ENCODE assay signal across 17 cellular contexts in genomic region chr9:125699870-125700269, GRCh38. TPM values are rescaled to one million over a fixed set of nuclear protein-coding genes. Genes with fewer than 3 reads are reported as not detected.
DNase-seq lines count a peak whose midpoint lies in the region; ATAC-seq, FAIRE-seq and TF ChIP-seq lines count a peak whose summit lies in the region.
"Had no signal": no experiment of that assay in that cellular context is flagged by ENCODE, and none has a peak within 500 bp of the region (broad histone marks: within the 10 kb centered on the region; RNA-seq: fewer than 3 reads in every experiment).

No MANE protein-coding gene starts in this region.

- peaks cover 3% of the 10 kb centered on the region; the same call in 1 of the 2 replicates for H3K79me1 ChIP-seq in H1 (ENCODE audit: low read depth, low read length)

- no peak for TF ChIP-seq EP300 in H1 (IDR thresholded peaks at IDR 0.05; ENCODE audit: borderline replicate concordance in 1 of 2, low read depth in 2 of 2, low read length in 2 of 2)

- H3K79me2 ChIP-seq in OCI-LY3 (ENCODE audit: low read length) (peaks cover 91% of the 10 kb centered on the region), H1 (ENCODE audit: control insufficient read depth in 1 of 2, insufficient read depth in 2 of 2, low read length in 2 of 2) (peaks cover 12 to 85% of the 10 kb centered on the region in 2 experiments)

- H2BK20ac ChIP-seq in H1 (ENCODE audit: low read length): peak overlapping the region; percentile 68; the same call in 1 of the 2 replicates

- peaks cover 41% of the 10 kb centered on the region for H3K4me1 ChIP-seq in OCI-LY3 (ENCODE audit: low read length)
- H3K4me1 ChIP-seq in H1 (replicated peaks in 1 of 4; ENCODE audit: control insufficient read depth in 3 of 4, insufficient read depth in 4 of 4, low read length in 3 of 4): peaks cover 0 to 10% (median 7%) of the 10 kb centered on the region in 4 experiments; a peak in 5 of 7 replicates
- H3K4me1 ChIP-seq: Caco-2 had no signal

- H2BK5ac ChIP-seq in H1 (ENCODE audit: low read depth, low read length): 0 out of 2 replicates have a peak overlapping the region, but pooled peaks have one; percentile 62

- H2AFZ ChIP-seq in OCI-LY3 (ENCODE audit: low read depth, low read length): no peak overlapping the region
- H2AFZ ChIP-seq in H1 (ENCODE audit: low read length): no peak overlapping the region

- no peaks in the 10 kb centered on the region for H3K27me3 ChIP-seq in OCI-LY3 (ENCODE audit: low read depth, low read length)
- H3K27me3 ChIP-seq in H1 (replicated peaks in 1 of 4; ENCODE audit: control insufficient read depth in 3 of 4, extremely low read depth in 1 of 4, insufficient read depth in 3 of 4, low read length in 3 of 4): peaks cover 0 to 2% (median 0%) of the 10 kb centered on the region in 4 experiments; a peak in 1 of 7 replicates

- FAIRE-seq in GM19239 (lab: Jason Lieb, UNC): peak; percentile 48
- FAIRE-seq in H54 (lab: Jason Lieb, UNC): peak; percentile 23
- FAIRE-seq in H1 (lab: Jason Lieb, UNC): no peak
- FAIRE-seq: K562 had no signal

- H3K4me3 ChIP-seq in OCI-LY3 (ENCODE audit: low read length) (peak overlapping the region; percentile 78), H1 (ENCODE audit: extremely low read depth in 1 of 4, insufficient read depth in 2 of 4, low read depth in 3 of 4, low read length in 4 of 4) (no peak overlapping the region)
- H3K4me3 ChIP-seq: K562 had no signal

- TF ChIP-seq RAD21 in H1 (IDR thresholded peaks at IDR 0.05 in 1 of 2, conservative IDR thresholded peaks at IDR 0.05 in 1 of 2; ENCODE audit: low read depth in 2 of 2, low read length in 2 of 2): no peak

- H3K14ac ChIP-seq in H1 (ENCODE audit: insufficient read length): no peak overlapping the region

- H3K9ac ChIP-seq in OCI-LY3 (ENCODE audit: low read length): peak overlapping the region; percentile 22
- no peak overlapping the region; a peak in 1 of 7 replicates for H3K9ac ChIP-seq in H1 (replicated peaks in 1 of 4; ENCODE audit: extremely low read depth in 1 of 4, low read depth in 3 of 4, low read length in 3 of 4)

- no peaks in the 10 kb centered on the region for H3K23me2 ChIP-seq in H1 (ENCODE audit: low read depth, low read length)

- H4K8ac ChIP-seq in H1 (ENCODE audit: extremely low read depth, insufficient read depth, low read length): no peak overlapping the region

- H3K27me3 Mint-ChIP-seq in mesothelial cell of epicardium (ENCODE audit: low read depth): no peaks in the 10 kb centered on the region
- H3K27me3 Mint-ChIP-seq: CD4-positive, alpha-beta T cell had no signal

- no peak overlapping the region for H2BK120ac ChIP-seq in H1 (replicated peaks; ENCODE audit: low read depth, low read length)

- H3K36me3 ChIP-seq in OCI-LY3 (replicated peaks; ENCODE audit: low read depth, low read length) (no peaks in the 10 kb centered on the region), H1 (ENCODE audit: control insufficient read depth in 2 of 4, insufficient read depth in 4 of 4, low read length in 3 of 4) (no peaks in the 10 kb centered on the region)

- H4K5ac ChIP-seq in H1 (ENCODE audit: insufficient read length, low read depth, low read length): no peak overlapping the region

- H3K56ac ChIP-seq in H1 (replicated peaks; ENCODE audit: insufficient read length, low read depth, low read length): no peak overlapping the region

- no peak overlapping the region for H4K91ac ChIP-seq in H1 (replicated peaks; ENCODE audit: insufficient read length, low read length)

- peak overlapping the region; percentile 84 for H3K27ac ChIP-seq in OCI-LY3 (ENCODE audit: low read length)
- H3K27ac ChIP-seq in H1 (ENCODE audit: low read depth, low read length): no peak overlapping the region
- H3K27ac ChIP-seq: C4-2B had no signal

- peaks cover 5% of the 10 kb centered on the region for H3K36me3 Mint-ChIP-seq in mesothelial cell of epicardium

- H2AK5ac ChIP-seq in H1 (ENCODE audit: low read depth, low read length): no peak overlapping the region; the same call in 1 of the 2 replicates

- TF ChIP-seq POLR2A in H54 (IDR thresholded peaks at IDR 0.05; ENCODE audit: low read depth, low read length): no peak
- no peak for TF ChIP-seq POLR2A in H1 (IDR thresholded peaks at IDR 0.05; ENCODE audit: control extremely low read depth in 1 of 2, low read depth in 2 of 2, low read length in 2 of 2)

- POLR2A ChIA-PET in H1 (lab: Charles Lee; ENCODE audit: partially characterized antibody): no interaction called here

- no peak for DNase-seq in GM19239 (ENCODE audit: insufficient read length, low spot score)
- DNase-seq in H54 (ENCODE audit: insufficient read length, low spot score): no peak
- no peak for DNase-seq in H1 (ENCODE audit: low read depth in 1 of 2, low spot score in 2 of 2)
- DNase-seq in mesothelial cell of epicardium (ENCODE audit: low spot score in 2 of 2, unreplicated experiment in 2 of 2): no peak
- no peak for DNase-seq in AML-193 (lab: John Stamatoyannopoulos, UW)
- DNase-seq: Caco-2; CD4-positive, alpha-beta T cell; DMS153; DMS79; GDM1; H7; IMR-90; Karpas-422 had no signal

- peaks cover 12% of the 10 kb centered on the region for H3K4me1 Mint-ChIP-seq in mesothelial cell of epicardium

- CTCF ChIA-PET in H1 (lab: Charles Lee; ENCODE audit: partially characterized antibody): no interaction called here

- H3K4me3 Mint-ChIP-seq in mesothelial cell of epicardium: no peak overlapping the region
- H3K4me3 Mint-ChIP-seq: CD4-positive, alpha-beta T cell had no signal

- H2BK15ac ChIP-seq in H1 (ENCODE audit: low read length): 0 out of 2 replicates have a peak overlapping the region, but pooled peaks have one; percentile 40

- WGBS in H1 (ENCODE audit: extremely low coverage in 1 of 2, insufficient coverage in 1 of 2, insufficient read length in 1 of 2, insufficient replicate concordance in 2 of 2, low coverage in 1 of 2, low lambda C conversion rate in 2 of 2, missing lambda C conversion rate in 1 of 2), 2 experiments: 87% methylated on average over 3 of the region's 3 CpGs; no CpG with 5 or more reads in 1 of the 2 experiments

- H3K9me3 ChIP-seq in OCI-LY3 (ENCODE audit: insufficient read depth, low read length) (no peaks in the 10 kb centered on the region), H1 (ENCODE audit: insufficient read depth in 2 of 2, low read depth in 1 of 2, low read length in 1 of 2) (no peaks in the 10 kb centered on the region)
- H3K9me3 ChIP-seq: Caco-2 had no signal

- H3K4me2 ChIP-seq in OCI-LY3 (ENCODE audit: low read length) (peak overlapping the region; percentile 86), H1 (ENCODE audit: insufficient read depth in 1 of 2, low read depth in 2 of 2, low read length in 2 of 2) (no peak overlapping the region)

- TF ChIP-seq CTCF in OCI-LY3 (IDR thresholded peaks at IDR 0.05; ENCODE audit: low read depth, low read length): no peak
- no peak for TF ChIP-seq CTCF in H1 (IDR thresholded peaks at IDR 0.05; ENCODE audit: control extremely low read depth in 1 of 3, insufficient read depth in 1 of 3, low read depth in 1 of 3, low read length in 3 of 3)
- TF ChIP-seq CTCF in mesothelial cell of epicardium (IDR thresholded peaks at IDR 0.05; ENCODE audit: unreplicated experiment): no peak

- H3K18ac ChIP-seq in H1 (ENCODE audit: extremely low read depth, low read length): no peak overlapping the region

- no peak for ATAC-seq in HG03039 (IDR thresholded peaks at IDR 0.05; ENCODE audit: unreplicated experiment)
- ATAC-seq: K562 had no signal

- no peak overlapping the region for H3K23ac ChIP-seq in H1 (ENCODE audit: insufficient read length)

- H4K20me1 ChIP-seq in OCI-LY3 (ENCODE audit: insufficient read depth, low read length) (peaks cover 13% of the 10 kb centered on the region), H1 (replicated peaks in 1 of 2; ENCODE audit: control insufficient read depth in 1 of 2, insufficient read depth in 2 of 2, low read length in 2 of 2) (no peaks in the 10 kb centered on the region)

- H2BK12ac ChIP-seq in H1 (ENCODE audit: low read depth, low read length): peak overlapping the region; percentile 64; the same call in 1 of the 2 replicates

- H3K9me3 Mint-ChIP-seq in mesothelial cell of epicardium: peaks cover 6% of the 10 kb centered on the region
- H3K9me3 Mint-ChIP-seq: CD4-positive, alpha-beta T cell had no signal

- H3K4ac ChIP-seq in H1 (replicated peaks; ENCODE audit: insufficient read length, low read depth, low read length): no peak overlapping the region

- no peak overlapping the region for H3K27ac Mint-ChIP-seq in mesothelial cell of epicardium
- H3K27ac Mint-ChIP-seq: CD4-positive, alpha-beta T cell had no signal

TF ChIP-seq in H1, 55 proteins besides CTCF, POLR2A, EP300 and RAD21 (continues in another document):
- TF ChIP-seq GTF2F1 (IDR thresholded peaks at IDR 0.05; ENCODE audit: borderline replicate concordance, low read depth, low read length): no peak
- no peak for TF ChIP-seq CEBPB (IDR thresholded peaks at IDR 0.05; ENCODE audit: low read depth, low read length)
- TF ChIP-seq SUZ12 (IDR thresholded peaks at IDR 0.05; ENCODE audit: low read length): no peak
- TF ChIP-seq CHD2 (IDR thresholded peaks at IDR 0.05; ENCODE audit: low read length): no peak
- no peak for TF ChIP-seq HDAC6 (IDR thresholded peaks at IDR 0.05; ENCODE audit: low read depth, low read length)

RNA-seq across cellular contexts. Expression of gene MAPKAP1, which starts 7.1 kb away (rescaled TPM):
- total RNA-seq in H1 (2021; fragmentation: NEBNext Ultra II Directional; extraction: Animal tissue kit (Norgen Biotek cat#: 25700)): 140 and 146 TPM in 2 replicates
- 79.2 and 101 TPM in 2 replicates for polyA plus RNA-seq in H1 (2011; rRNA removed)
- 85.1 TPM for polyA plus RNA-seq in H1 (2011; cell fraction: cytosol; rRNA removed)
- 106 TPM for polyA plus RNA-seq in H1 (2011; cell fraction: nucleus; rRNA removed)
- 86.0 to 98.9 TPM (median 91.5 TPM) in 4 replicates for polyA plus RNA-seq in H1 (2012, experiment 1 of 2)
- polyA plus RNA-seq in H1 (2012, experiment 2 of 2): 41.8 TPM
- 89.0 TPM for polyA plus RNA-seq in H1 (2013, experiment 1 of 2)
- 86.7 TPM for polyA plus RNA-seq in H1 (2013, experiment 2 of 2)
- polyA minus RNA-seq in H1 (2011; rRNA and poly(A)+ RNA removed): 117 and 131 TPM in 2 replicates
- polyA minus RNA-seq in H1 (2011; cell fraction: cytosol; rRNA and poly(A)+ RNA removed): 31.9 TPM
- 97.4 TPM for polyA minus RNA-seq in H1 (2011; cell fraction: nucleus; rRNA and poly(A)+ RNA removed)
- 62.9 to 68.2 TPM (median 62.9 TPM) in 3 replicates for total RNA-seq in mesothelial cell of epicardium

RNA-seq across cellular contexts. Expression of gene PBX3, which starts 47.3 kb away (rescaled TPM):
- 44.3 and 45.1 TPM in 2 replicates for total RNA-seq in H1 (2021; fragmentation: NEBNext Ultra II Directional; extraction: Animal tissue kit (Norgen Biotek cat#: 25700))
- polyA plus RNA-seq in H1 (2011; rRNA removed): 13.7 and 22.7 TPM in 2 replicates
- polyA plus RNA-seq in H1 (2011; cell fraction: cytosol; rRNA removed): 28.2 TPM
- 38.5 TPM for polyA plus RNA-seq in H1 (2011; cell fraction: nucleus; rRNA removed)
- 25.7 to 37.2 TPM (median 28.9 TPM) in 4 replicates for polyA plus RNA-seq in H1 (2012, experiment 1 of 2)
- polyA plus RNA-seq in H1 (2012, experiment 2 of 2): 13.7 TPM
- polyA plus RNA-seq in H1 (2013, experiment 1 of 2): 24.2 TPM
- polyA plus RNA-seq in H1 (2013, experiment 2 of 2): 24.7 TPM
- polyA minus RNA-seq in H1 (2011; rRNA and poly(A)+ RNA removed): 47.8 and 51.6 TPM in 2 replicates
- polyA minus RNA-seq in H1 (2011; cell fraction: cytosol; rRNA and poly(A)+ RNA removed): 37.6 TPM
- 331 TPM for polyA minus RNA-seq in H1 (2011; cell fraction: nucleus; rRNA and poly(A)+ RNA removed)
- total RNA-seq in mesothelial cell of epicardium: 60.0 to 74.2 TPM (median 67.0 TPM) in 3 replicates
